ENCODE assay signal across 8 cellular contexts in genomic region chr2:196242131-196242620, GRCh38.
DNase-seq lines count a peak whose midpoint lies in the region; ATAC-seq and TF ChIP-seq lines count a peak whose summit lies in the region.

No MANE protein-coding gene starts in this region.

- H3K27me3 ChIP-seq in CD4-positive, alpha-beta T cell (ENCODE audit: control insufficient read depth, insufficient read depth, low read length) = no peaks in the 10 kb centered on the region
- no peaks in the 10 kb centered on the region for H3K27me3 ChIP-seq in lung (ENCODE audit: control insufficient read depth, insufficient read depth)

- H3K4me3 ChIP-seq in lung = no peak overlapping the region

- no peak for TF ChIP-seq CTCF in CD4-positive, alpha-beta T cell (IDR thresholded peaks at IDR 0.05)
- TF ChIP-seq CTCF in activated B cell treated with CpG ODN at 0.5 μM for 24 hours (IDR thresholded peaks at IDR 0.05) (no peak), lung (IDR thresholded peaks at IDR 0.05; ENCODE audit: control extremely low read depth, extremely low read depth) (no peak)

- POLR2A ChIA-PET in CD4-positive, alpha-beta T cell (lab: Charles Lee) = interaction anchor here (0.8 to 5.7 kb wide), 11 partner anchors 10 to 91 kb away, joined by 3 to 98 read pairs (median 7); partner anchors contain the start of gene STK17B
- POLR2A ChIA-PET in activated B cell treated with CpG ODN at 0.5 μM for 24 hours (lab: Charles Lee) = interaction anchor here (0.5 to 15.8 kb wide), 14 partner anchors 9 to 800 kb away, joined by 3 to 543 read pairs (median 8); partner anchors contain the start of genes SLC39A10 and STK17B

- H3K27ac Mint-ChIP-seq in CD4-positive, alpha-beta T cell = peak overlapping the region; percentile 95
- peak overlapping the region; percentile 100 for H3K27ac Mint-ChIP-seq in activated B cell treated with CpG ODN at 0.5 μM for 24 hours

- intact Hi-C loops in CD4-positive, alpha-beta T cell (cut with DNase I, micrococcal nuclease) = loop anchor here in 1 of 2 experiments (1.0 kb wide), 2 partner anchors 20 to 35 kb away; no protein-coding TSS in a partner anchor
- intact Hi-C loops in activated B cell treated with CpG ODN at 0.5 μM for 24 hours (cut with micrococcal nuclease) = loop anchor here (1.0 to 10.0 kb wide), 13 partner anchors 21 to 963 kb away; partner anchors contain the start of gene STK17B
- intact Hi-C loops in posterior cingulate gyrus (cut with DNase I) = no loop called here

- peak overlapping the region; percentile 51 for H3K27ac ChIP-seq in CD4-positive, alpha-beta T cell (ENCODE audit: low read depth, low read length)
- peak overlapping the region in 1 of 2 donors; percentile 85 for H3K27ac ChIP-seq in lung (ENCODE audit: low read depth in 1 of 2, low read length in 1 of 2)

- H3K36me3 Mint-ChIP-seq in CD4-positive, alpha-beta T cell (ENCODE audit: low read depth) = no peaks in the 10 kb centered on the region
- no peaks in the 10 kb centered on the region for H3K36me3 Mint-ChIP-seq in activated B cell treated with CpG ODN at 0.5 μM for 24 hours (ENCODE audit: low read depth)

- no peaks in the 10 kb centered on the region for H3K9me3 Mint-ChIP-seq in CD4-positive, alpha-beta T cell
- no peaks in the 10 kb centered on the region for H3K9me3 Mint-ChIP-seq in activated B cell treated with CpG ODN at 0.5 μM for 24 hours

- H3K4me1 ChIP-seq in lung (ENCODE audit: control insufficient read depth in 2 of 2, insufficient read depth in 2 of 2, low read length in 2 of 2) = peaks cover 7 to 10% of the 10 kb centered on the region in 2 donors

- no peak for DNase-seq in CD4-positive, alpha-beta T cell
- DNase-seq in activated B cell treated with CpG ODN at 0.5 μM for 24 hours (peak; percentile 51), lung (ENCODE audit: low spot score) (no peak), posterior cingulate gyrus (no peak), T1000 (lab: John Stamatoyannopoulos, UW) (no peak), AG20443 (ENCODE audit: low spot score) (no peak)

- CTCF ChIA-PET in CD4-positive, alpha-beta T cell (lab: Charles Lee) = interaction anchor here (0.7 to 3.5 kb wide), 7 partner anchors 16 to 174 kb away, joined by 3 to 11 read pairs (median 3); partner anchors contain the start of gene DNAH7
- CTCF ChIA-PET in activated B cell treated with CpG ODN at 0.5 μM for 24 hours (lab: Charles Lee) = interaction anchor here (0.6 to 2.8 kb wide), 6 partner anchors 22 to 164 kb away, joined by 3 to 23 read pairs (median 4); no protein-coding TSS in a partner anchor

- peak overlapping the region; percentile 69 for H3K4me3 Mint-ChIP-seq in CD4-positive, alpha-beta T cell
- peak overlapping the region; percentile 79 for H3K4me3 Mint-ChIP-seq in activated B cell treated with CpG ODN at 0.5 μM for 24 hours

- 30 to 65% methylated on average over 7 of the region's 7 CpGs for WGBS in lung, 2 donors

- peak; percentile 73 for ATAC-seq in CD4-positive, alpha-beta T cell (ENCODE audit: poor library complexity)
- ATAC-seq in GM19455 (IDR thresholded peaks at IDR 0.05; ENCODE audit: unreplicated experiment) = peak; percentile 74
- ATAC-seq in HG03439 (IDR thresholded peaks at IDR 0.05; ENCODE audit: unreplicated experiment) = peak; percentile 81
- peak; percentile 75 for ATAC-seq in activated B cell treated with CpG ODN at 0.5 μM for 24 hours (ENCODE audit: low read depth)
- ATAC-seq in lung (ENCODE audit: insufficient read depth, low FRiP score) = peak; percentile 4

- no peaks in the 10 kb centered on the region for H3K27me3 Mint-ChIP-seq in CD4-positive, alpha-beta T cell
- H3K27me3 Mint-ChIP-seq in activated B cell treated with CpG ODN at 0.5 μM for 24 hours = no peaks in the 10 kb centered on the region

- H3K4me1 Mint-ChIP-seq in CD4-positive, alpha-beta T cell (ENCODE audit: low read depth) = peaks cover 76% of the 10 kb centered on the region
- peaks cover 82% of the 10 kb centered on the region for H3K4me1 Mint-ChIP-seq in activated B cell treated with CpG ODN at 0.5 μM for 24 hours

- H3K9me3 ChIP-seq in CD4-positive, alpha-beta T cell (ENCODE audit: control insufficient read depth, low read length) = no peaks in the 10 kb centered on the region
- H3K9me3 ChIP-seq in lung (ENCODE audit: control insufficient read depth in 2 of 2, insufficient read depth in 1 of 2, low read length in 1 of 2) = no peaks in the 10 kb centered on the region

- peaks cover 0 to 4% of the 10 kb centered on the region in 2 donors for H3K36me3 ChIP-seq in lung (ENCODE audit: control insufficient read depth in 2 of 2, insufficient read depth in 2 of 2, low read length in 2 of 2)

Comparison
In these comparisons a context has a peak if more than half of its experiments do, and no peak if none do; other contexts are left out.
1. ATAC-seq: peak in every context shown above with its lines; median percentile 81 in HG03439; 75 in activated B cell treated with CpG ODN at 0.5 μM for 24 hours; 74 in GM19455; 73 in CD4-positive, alpha-beta T cell; 4 in lung.